ENCODE assay signal across 26 cellular contexts in the genomic region with DNA sequence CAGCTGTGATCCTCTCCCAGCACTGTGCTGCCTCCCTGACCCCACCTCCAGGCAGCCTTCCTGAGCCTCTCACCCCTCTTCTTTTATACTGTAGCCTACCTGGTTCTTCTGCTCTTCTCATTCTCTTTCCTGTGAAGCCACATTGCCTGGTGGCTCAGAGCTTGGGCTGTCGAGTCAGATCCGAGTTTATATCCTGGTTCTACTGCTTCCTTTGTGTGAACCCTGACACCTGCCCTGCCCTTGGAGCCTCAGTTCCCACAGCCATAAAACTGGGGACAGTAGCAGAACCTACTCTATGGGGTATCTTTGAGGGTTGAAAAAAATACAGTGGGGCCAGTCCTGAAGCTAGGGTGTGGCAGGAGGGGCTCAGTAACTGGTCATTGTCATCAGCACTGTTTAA.
"Had no signal": no experiment of that assay in that cellular context is flagged by ENCODE, and none has a peak within 500 bp of the region (broad histone marks: within the 10 kb centered on the region; RNA-seq: fewer than 3 reads in every experiment).

No MANE protein-coding gene starts in this region.

- H3K9me3 ChIP-seq: left ventricle myocardium inferior, pancreas, prostate gland, spleen, tibial nerve, uterus had no signal

- H3K27ac ChIP-seq: left ventricle myocardium inferior, pancreas, prostate gland, skin epidermis, spleen, tibial nerve, uterus had no signal

- DNase-seq: hypothalamus; immature natural killer cell; kidney; left ventricle myocardium inferior; midbrain; naive thymus-derived CD8-positive, alpha-beta T cell; nucleus accumbens; pancreas; posterior cingulate gyrus; retina; spleen; stimulated activated CD4-positive, alpha-beta T cell treated with anti-CD3 and anti-CD28 coated beads, Interleukin-4, amount 100 ng/mL, for 24 hours; stimulated activated naive CD4-positive, alpha-beta T cell treated with Interleukin-2 at 50 U/mL for 16 hours; stimulated activated naive CD8-positive, alpha-beta T cell treated with anti-CD3 and anti-CD28 coated beads, Interleukin-15, amount 100 ng/mL, for 72 hours; substantia nigra; uterus had no signal

- ATAC-seq: naive thymus-derived CD8-positive, alpha-beta T cell; pancreas; right cardiac atrium; sciatic nerve; stimulated activated memory B cell treated with anti-CD40 and anti-IgM and Interleukin-4, amounts not matched to agents 10 μg/mL and 1 μg/mL and 100 μg/mL, for 72 hours; stimulated activated naive CD8-positive, alpha-beta T cell treated with anti-CD3 and anti-CD28 coated beads, Interleukin-15, amount 100 ng/mL, for 72 hours had no signal

- H3K4me1 Mint-ChIP-seq: immature natural killer cell; nephron; neural crest cell; stimulated activated memory B cell treated with anti-CD40 and anti-IgM and Interleukin-4, amounts not matched to agents 10 μg/mL and 1 μg/mL and 100 μg/mL, for 72 hours; stimulated activated naive CD8-positive, alpha-beta T cell treated with anti-CD3 and anti-CD28 coated beads, Interleukin-15, amount 100 ng/mL, for 72 hours had no signal

- H3K4me1 ChIP-seq: left ventricle myocardium inferior, pancreas, prostate gland, spleen, tibial nerve, uterus had no signal

- H3K36me3 ChIP-seq: prostate gland, uterus had no signal

- H3K27me3 Mint-ChIP-seq: naive thymus-derived CD8-positive, alpha-beta T cell; stimulated activated memory B cell treated with anti-CD40 and anti-IgM and Interleukin-4, amounts not matched to agents 10 μg/mL and 1 μg/mL and 100 μg/mL, for 72 hours; stimulated activated naive CD8-positive, alpha-beta T cell treated with anti-CD3 and anti-CD28 coated beads, Interleukin-15, amount 100 ng/mL, for 72 hours; type B pancreatic cell had no signal

- H3K27ac Mint-ChIP-seq: immature natural killer cell; nephron; stimulated activated memory B cell treated with anti-CD40 and anti-IgM and Interleukin-4, amounts not matched to agents 10 μg/mL and 1 μg/mL and 100 μg/mL, for 72 hours; type B pancreatic cell had no signal

- H3K4me3 ChIP-seq: left ventricle myocardium inferior, lung, pancreas, prostate gland, skin epidermis, spleen, tibial nerve, uterus had no signal

- H3K4me3 Mint-ChIP-seq: immature natural killer cell; nephron; neural crest cell; stimulated activated memory B cell treated with anti-CD40 and anti-IgM and Interleukin-4, amounts not matched to agents 10 μg/mL and 1 μg/mL and 100 μg/mL, for 72 hours; stimulated activated naive CD8-positive, alpha-beta T cell treated with anti-CD3 and anti-CD28 coated beads, Interleukin-15, amount 100 ng/mL, for 72 hours; type B pancreatic cell had no signal

- H3K9me3 Mint-ChIP-seq: immature natural killer cell; naive thymus-derived CD8-positive, alpha-beta T cell; nephron; neural crest cell; stimulated activated memory B cell treated with anti-CD40 and anti-IgM and Interleukin-4, amounts not matched to agents 10 μg/mL and 1 μg/mL and 100 μg/mL, for 72 hours; stimulated activated naive CD8-positive, alpha-beta T cell treated with anti-CD3 and anti-CD28 coated beads, Interleukin-15, amount 100 ng/mL, for 72 hours; type B pancreatic cell had no signal

- H3K27me3 ChIP-seq: pancreas, spleen, tibial nerve, uterus had no signal
